Comparison of ENCODE assay signal across 35 cellular contexts in the genomic region with DNA sequence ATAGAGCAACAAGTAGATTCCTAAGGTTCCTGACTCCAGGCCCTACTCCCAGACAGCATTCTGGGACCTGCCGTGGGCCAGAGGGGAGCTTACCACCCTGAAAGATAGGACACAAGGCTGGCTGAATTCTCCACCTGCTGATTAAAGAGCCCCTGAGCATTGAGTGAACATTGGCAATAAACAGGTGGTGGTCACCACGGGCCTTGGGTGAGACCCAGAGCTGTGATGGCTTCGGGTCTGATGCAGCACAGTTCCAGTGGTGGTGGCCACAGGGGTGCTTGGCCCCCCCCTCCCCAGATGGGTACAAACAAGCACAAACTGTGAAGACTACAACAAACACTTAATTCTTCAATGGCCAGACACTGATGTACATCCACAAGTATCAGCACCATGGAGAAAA.
DNase-seq lines count a peak whose midpoint lies in the region; ATAC-seq, FAIRE-seq and TF ChIP-seq lines count a peak whose summit lies in the region.
"Had no signal": no experiment of that assay in that cellular context is flagged by ENCODE, and none has a peak within 500 bp of the region (broad histone marks: within the 10 kb centered on the region; RNA-seq: fewer than 3 reads in every experiment).

No MANE protein-coding gene starts in this region.

- DNase-seq in kidney (peak; percentile 59), osteocyte (ENCODE audit: extremely low spot score, unreplicated experiment) (no peak), OCI-M1 (lab: John Stamatoyannopoulos, UW) (no peak)
- DNase-seq in activated CD8-positive, alpha-beta memory T cell treated with anti-CD3 and anti-CD28 coated beads, Interleukin-2, amount 50 U/mL, for 48 hours = no peak
- DNase-seq: 8988T; ACHN; AML-193; BE2C; C1 segment of cervical spinal cord; Caco-2; Calu3; CD4-positive, alpha-beta memory T cell; CD4-positive, alpha-beta T cell; CD4-positive, CD25-positive, alpha-beta regulatory T cell; CD8-positive, alpha-beta memory T cell; CD8-positive, alpha-beta T cell; COR-L47; DMS 273 treated with DMSO at 0.1 percent for 48 hours; DMS153; DMS53; DMS79; DMS79 treated with DMSO at 0.1 percent for 48 hours; DND-41; EL had no signal

- no peak overlapping the region for H3K4me3 Mint-ChIP-seq in osteocyte (ENCODE audit: unreplicated experiment)
- no peak overlapping the region for H3K4me3 Mint-ChIP-seq in stimulated activated memory B cell treated with anti-CD40 and anti-IgM and Interleukin-4, amounts not matched to agents 10 μg/mL and 1 μg/mL and 100 μg/mL, for 72 hours
- H3K4me3 Mint-ChIP-seq: B cell; CD14-positive monocyte; CD4-positive, alpha-beta memory T cell; CD4-positive, alpha-beta T cell; CD4-positive, CD25-positive, alpha-beta regulatory T cell; CD8-positive, alpha-beta memory T cell; CD8-positive, alpha-beta T cell had no signal

- H3K9ac ChIP-seq in kidney (ENCODE audit: low read length in 2 of 2) = no peak overlapping the region
- H3K9ac ChIP-seq: BLaER1; BLaER1 treated with 17β-estradiol and CSF1 and Interleukin-3, amounts not matched to agents 10 nM and 100 nM had no signal

- intact Hi-C loops in kidney (cut with DNase I) = no loop called here

- ATAC-seq in stimulated activated memory B cell treated with anti-CD40 and anti-IgM and Interleukin-4, amounts not matched to agents 10 μg/mL and 1 μg/mL and 100 μg/mL, for 72 hours = peak; percentile 24
- no peak for ATAC-seq in GM19351 (IDR thresholded peaks at IDR 0.05; ENCODE audit: unreplicated experiment)
- ATAC-seq: A549; CD8-positive, alpha-beta T cell had no signal

- H3K27ac ChIP-seq in kidney (ENCODE audit: low read depth in 2 of 2, low read length in 2 of 2) = no peak overlapping the region
- H3K27ac ChIP-seq: 22Rv1; A549; BLaER1; BLaER1 treated with 17β-estradiol and CSF1 and Interleukin-3, amounts not matched to agents 10 nM and 100 nM; C4-2B had no signal

- TF ChIP-seq CTCF in kidney (IDR thresholded peaks at IDR 0.05; ENCODE audit: borderline replicate concordance, extremely low read depth, insufficient read depth) (no peak), osteocyte (IDR thresholded peaks at IDR 0.05) (no peak)

- no peaks in the 10 kb centered on the region for H3K36me3 Mint-ChIP-seq in osteocyte (ENCODE audit: unreplicated experiment)
- H3K36me3 Mint-ChIP-seq in stimulated activated memory B cell treated with anti-CD40 and anti-IgM and Interleukin-4, amounts not matched to agents 10 μg/mL and 1 μg/mL and 100 μg/mL, for 72 hours = no peaks in the 10 kb centered on the region
- H3K36me3 Mint-ChIP-seq: CD14-positive monocyte; CD4-positive, alpha-beta memory T cell; CD4-positive, CD25-positive, alpha-beta regulatory T cell; CD8-positive, alpha-beta memory T cell; CD8-positive, alpha-beta T cell had no signal

- no peaks in the 10 kb centered on the region for H3K4me1 ChIP-seq in kidney (ENCODE audit: control insufficient read depth in 1 of 2, insufficient read depth in 1 of 2, low read depth in 1 of 2, low read length in 2 of 2)
- H3K4me1 ChIP-seq: A549; BE2C; BLaER1; BLaER1 treated with 17β-estradiol and CSF1 and Interleukin-3, amounts not matched to agents 10 nM and 100 nM; Caco-2 had no signal

- H3K27ac Mint-ChIP-seq in osteocyte (ENCODE audit: unreplicated experiment) = peak overlapping the region; percentile 78
- no peak overlapping the region for H3K27ac Mint-ChIP-seq in stimulated activated memory B cell treated with anti-CD40 and anti-IgM and Interleukin-4, amounts not matched to agents 10 μg/mL and 1 μg/mL and 100 μg/mL, for 72 hours
- H3K27ac Mint-ChIP-seq: B cell; CD14-positive monocyte; CD4-positive, alpha-beta memory T cell; CD4-positive, alpha-beta T cell; CD4-positive, CD25-positive, alpha-beta regulatory T cell; CD8-positive, alpha-beta memory T cell; CD8-positive, alpha-beta T cell had no signal

- no peak overlapping the region for H3K4me3 ChIP-seq in kidney (ENCODE audit: low read length in 2 of 2)
- H3K4me3 ChIP-seq: A549; BLaER1; BLaER1 treated with 17β-estradiol and CSF1 and Interleukin-3, amounts not matched to agents 10 nM and 100 nM had no signal

- peaks cover 8% of the 10 kb centered on the region for H3K9me3 Mint-ChIP-seq in osteocyte (ENCODE audit: unreplicated experiment)
- H3K9me3 Mint-ChIP-seq in stimulated activated memory B cell treated with anti-CD40 and anti-IgM and Interleukin-4, amounts not matched to agents 10 μg/mL and 1 μg/mL and 100 μg/mL, for 72 hours = peaks cover 10% of the 10 kb centered on the region

- H3K9me3 ChIP-seq in kidney (ENCODE audit: control insufficient read depth in 1 of 2, low read length in 2 of 2) = no peaks in the 10 kb centered on the region
- H3K9me3 ChIP-seq: A549, BE2C, BLaER1, Caco-2 had no signal

- no peak for FAIRE-seq in kidney (lab: Jason Lieb, UNC)
- FAIRE-seq: A204.1, A549, D721Med had no signal

- H3K27me3 Mint-ChIP-seq in osteocyte (ENCODE audit: unreplicated experiment) = no peaks in the 10 kb centered on the region
- H3K27me3 Mint-ChIP-seq in stimulated activated memory B cell treated with anti-CD40 and anti-IgM and Interleukin-4, amounts not matched to agents 10 μg/mL and 1 μg/mL and 100 μg/mL, for 72 hours = no peaks in the 10 kb centered on the region
- H3K27me3 Mint-ChIP-seq: B cell; CD4-positive, alpha-beta memory T cell; CD4-positive, alpha-beta T cell; CD4-positive, CD25-positive, alpha-beta regulatory T cell; CD8-positive, alpha-beta memory T cell had no signal

- no peaks in the 10 kb centered on the region for H3K36me3 ChIP-seq in kidney (ENCODE audit: control insufficient read depth in 1 of 2, insufficient read depth in 2 of 2, low read length in 2 of 2)
- H3K36me3 ChIP-seq: BE2C; BLaER1; BLaER1 treated with 17β-estradiol and CSF1 and Interleukin-3, amounts not matched to agents 10 nM and 100 nM had no signal

- H3K4me1 Mint-ChIP-seq in osteocyte (ENCODE audit: unreplicated experiment) = peaks cover 40% of the 10 kb centered on the region
- no peaks in the 10 kb centered on the region for H3K4me1 Mint-ChIP-seq in stimulated activated memory B cell treated with anti-CD40 and anti-IgM and Interleukin-4, amounts not matched to agents 10 μg/mL and 1 μg/mL and 100 μg/mL, for 72 hours
- H3K4me1 Mint-ChIP-seq: B cell; CD14-positive monocyte; CD4-positive, alpha-beta memory T cell; CD4-positive, CD25-positive, alpha-beta regulatory T cell; CD8-positive, alpha-beta memory T cell had no signal
